ENCODE assay signal across 8 cellular contexts in the genomic region with DNA sequence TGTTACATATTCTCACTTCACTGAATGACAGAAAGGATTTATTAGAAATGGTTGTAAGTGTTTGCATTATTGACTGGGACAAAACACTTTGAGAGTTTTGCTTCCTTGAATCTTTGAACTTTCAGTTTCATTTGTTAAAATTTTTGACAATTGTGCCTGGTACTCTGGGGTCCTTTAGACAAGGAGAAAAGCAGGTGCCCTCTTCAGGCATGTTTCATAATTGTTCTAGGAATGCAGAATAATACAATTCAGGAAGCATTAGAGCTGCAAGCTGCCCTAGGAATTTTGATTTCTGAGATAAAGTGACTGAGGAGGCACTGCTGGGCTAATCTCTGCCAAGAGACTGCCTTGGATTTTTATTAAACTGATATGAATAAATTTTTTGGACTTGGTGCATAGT. TPM values are rescaled to one million over a fixed set of nuclear protein-coding genes. Genes with fewer than 3 reads are reported as not detected.
A peak's percentile ranks its signal among the peaks of the same experiment; 100 is the strongest.
DNase-seq lines count a peak whose midpoint lies in the region; ATAC-seq and TF ChIP-seq lines count a peak whose summit lies in the region.

No MANE protein-coding gene starts in this region.

- peak overlapping the region; percentile 58 for H3K4me2 ChIP-seq in KMS-11

- H3K4me1 ChIP-seq in KMS-11 (ENCODE audit: low read depth, poor library complexity, severe bottlenecking) (peaks cover 100% of the 10 kb centered on the region), left lung (peaks cover 0 to 50% of the 10 kb centered on the region in 2 donors)

- H3K4me3 ChIP-seq in KMS-11 (IDR thresholded peaks at IDR 0.05; ENCODE audit: insufficient read depth, low read depth, low read length): no peak overlapping the region
- no peak overlapping the region for H3K4me3 ChIP-seq in astrocyte of the cerebellum (ENCODE audit: low read depth, low read length)
- no peak overlapping the region for H3K4me3 ChIP-seq in left lung

- H2AFZ ChIP-seq in KMS-11 (ENCODE audit: low read depth): no peak overlapping the region

- TF ChIP-seq CTCF in KMS-11 (conservative IDR thresholded peaks at IDR 0.05; ENCODE audit: low read depth, low read length): peak; percentile 61; the same call in 1 of the 2 replicates
- TF ChIP-seq CTCF in astrocyte of the cerebellum (IDR thresholded peaks at IDR 0.05; ENCODE audit: low read depth, low read length, missing control alignments): peak; percentile 69
- peak in 1 of 2 donors; percentile 41 for TF ChIP-seq CTCF in left lung (IDR thresholded peaks at IDR 0.05)

- H3K36me3 ChIP-seq in KMS-11 (ENCODE audit: insufficient read depth): 0 out of 2 replicates have a peak, but pooled peaks cover 4% of the 10 kb centered on the region
- peaks cover 0 to 66% of the 10 kb centered on the region in 2 donors for H3K36me3 ChIP-seq in left lung

- DNase-seq in DMS53 treated with DMSO at 0.1 percent for 48 hours (lab: John Stamatoyannopoulos, UW; ENCODE audit: unreplicated experiment): peak; percentile 8
- peak; percentile 35 for DNase-seq in astrocyte of the cerebellum (ENCODE audit: low read depth)
- no peak for DNase-seq in left lung
- DNase-seq in NCI-H510A treated with DMSO at 0.1 percent for 48 hours (lab: John Stamatoyannopoulos, UW): no peak
- no peak for DNase-seq in T-helper 9 cell
- no peak for DNase-seq in ureter (ENCODE audit: low spot score)

- H3K9me3 ChIP-seq in left lung: no peaks in the 10 kb centered on the region

- intact Hi-C loops in left lung (cut with DNase I): no loop called here

- in situ Hi-C loops in astrocyte of the cerebellum (cut with HindIII; ENCODE audit: low sequenced_read_pairs): no loop called here

- H3K79me2 ChIP-seq in KMS-11 (ENCODE audit: insufficient read depth, low read depth): peaks cover 76% of the 10 kb centered on the region

- no peak overlapping the region for H3K9ac ChIP-seq in KMS-11

- peak overlapping the region; percentile 15; the same call in 1 of the 2 replicates for H3K27ac ChIP-seq in KMS-11
- H3K27ac ChIP-seq in left lung: peak overlapping the region in 1 of 2 donors; percentile 20

- no peaks in the 10 kb centered on the region for H3K27me3 ChIP-seq in KMS-11 (ENCODE audit: insufficient read depth, low read depth)
- no peaks in the 10 kb centered on the region for H3K27me3 ChIP-seq in left lung

- H4K20me1 ChIP-seq in KMS-11 (ENCODE audit: insufficient read depth): peaks cover 15% of the 10 kb centered on the region

- peak; percentile 87 for ATAC-seq in left lung
- ATAC-seq in HG02970 (IDR thresholded peaks at IDR 0.05; ENCODE audit: low FRiP score, unreplicated experiment): no peak

RNA-seq across cellular contexts. Expression of gene TOP1, which starts 49.7 kb away (rescaled TPM):
- total RNA-seq in left lung (10 to 100 TPM; 68.0 to 69.5 TPM), ureter (54.5 TPM)

RNA-seq across cellular contexts. Expression of gene PLCG1, which starts 59.0 kb away (rescaled TPM):
- total RNA-seq in left lung (100 to 1,000 TPM in 1 of 2 donors, 10 to 100 TPM in 1; 64.9 to 121 TPM), ureter (96.3 TPM)

Comparison
In these comparisons a context has a peak if more than half of its experiments do, and no peak if none do; other contexts are left out.
1. DNase-seq: peak in DMS53 treated with DMSO at 0.1 percent for 48 hours (single experiment) and astrocyte of the cerebellum (single experiment); none in left lung (0 of 2), NCI-H510A treated with DMSO at 0.1 percent for 48 hours (single experiment), T-helper 9 cell (single experiment) and ureter (single experiment).